1 cellular context compared by ENCODE assay signal in the genomic region with DNA sequence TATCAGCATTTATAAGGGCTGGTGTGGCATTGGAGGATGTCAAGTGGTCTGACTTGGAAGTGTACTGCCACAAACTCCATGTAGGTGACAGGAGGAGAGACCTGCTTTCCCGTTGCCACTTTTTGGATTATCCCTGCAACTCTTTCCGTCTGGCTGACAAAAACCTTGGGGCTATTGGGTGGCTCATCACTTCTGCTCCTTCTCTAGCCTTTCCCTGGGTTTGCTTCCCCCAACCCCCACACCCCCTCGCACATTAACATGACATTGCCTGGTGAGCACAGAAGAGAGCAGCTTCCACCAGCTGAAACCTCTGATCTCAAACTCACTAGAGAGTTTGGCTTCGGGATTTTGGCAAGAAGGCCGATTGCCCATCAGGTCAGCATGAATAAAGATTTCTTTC.
TF ChIP-seq lines count a peak whose summit lies in the region.

No MANE protein-coding gene starts in this region.

TF ChIP-seq in GM23338, 12 proteins besides CTCF, POLR2A, EP300 and RAD21 (continued from another document):
- TF ChIP-seq, protein P1, sequence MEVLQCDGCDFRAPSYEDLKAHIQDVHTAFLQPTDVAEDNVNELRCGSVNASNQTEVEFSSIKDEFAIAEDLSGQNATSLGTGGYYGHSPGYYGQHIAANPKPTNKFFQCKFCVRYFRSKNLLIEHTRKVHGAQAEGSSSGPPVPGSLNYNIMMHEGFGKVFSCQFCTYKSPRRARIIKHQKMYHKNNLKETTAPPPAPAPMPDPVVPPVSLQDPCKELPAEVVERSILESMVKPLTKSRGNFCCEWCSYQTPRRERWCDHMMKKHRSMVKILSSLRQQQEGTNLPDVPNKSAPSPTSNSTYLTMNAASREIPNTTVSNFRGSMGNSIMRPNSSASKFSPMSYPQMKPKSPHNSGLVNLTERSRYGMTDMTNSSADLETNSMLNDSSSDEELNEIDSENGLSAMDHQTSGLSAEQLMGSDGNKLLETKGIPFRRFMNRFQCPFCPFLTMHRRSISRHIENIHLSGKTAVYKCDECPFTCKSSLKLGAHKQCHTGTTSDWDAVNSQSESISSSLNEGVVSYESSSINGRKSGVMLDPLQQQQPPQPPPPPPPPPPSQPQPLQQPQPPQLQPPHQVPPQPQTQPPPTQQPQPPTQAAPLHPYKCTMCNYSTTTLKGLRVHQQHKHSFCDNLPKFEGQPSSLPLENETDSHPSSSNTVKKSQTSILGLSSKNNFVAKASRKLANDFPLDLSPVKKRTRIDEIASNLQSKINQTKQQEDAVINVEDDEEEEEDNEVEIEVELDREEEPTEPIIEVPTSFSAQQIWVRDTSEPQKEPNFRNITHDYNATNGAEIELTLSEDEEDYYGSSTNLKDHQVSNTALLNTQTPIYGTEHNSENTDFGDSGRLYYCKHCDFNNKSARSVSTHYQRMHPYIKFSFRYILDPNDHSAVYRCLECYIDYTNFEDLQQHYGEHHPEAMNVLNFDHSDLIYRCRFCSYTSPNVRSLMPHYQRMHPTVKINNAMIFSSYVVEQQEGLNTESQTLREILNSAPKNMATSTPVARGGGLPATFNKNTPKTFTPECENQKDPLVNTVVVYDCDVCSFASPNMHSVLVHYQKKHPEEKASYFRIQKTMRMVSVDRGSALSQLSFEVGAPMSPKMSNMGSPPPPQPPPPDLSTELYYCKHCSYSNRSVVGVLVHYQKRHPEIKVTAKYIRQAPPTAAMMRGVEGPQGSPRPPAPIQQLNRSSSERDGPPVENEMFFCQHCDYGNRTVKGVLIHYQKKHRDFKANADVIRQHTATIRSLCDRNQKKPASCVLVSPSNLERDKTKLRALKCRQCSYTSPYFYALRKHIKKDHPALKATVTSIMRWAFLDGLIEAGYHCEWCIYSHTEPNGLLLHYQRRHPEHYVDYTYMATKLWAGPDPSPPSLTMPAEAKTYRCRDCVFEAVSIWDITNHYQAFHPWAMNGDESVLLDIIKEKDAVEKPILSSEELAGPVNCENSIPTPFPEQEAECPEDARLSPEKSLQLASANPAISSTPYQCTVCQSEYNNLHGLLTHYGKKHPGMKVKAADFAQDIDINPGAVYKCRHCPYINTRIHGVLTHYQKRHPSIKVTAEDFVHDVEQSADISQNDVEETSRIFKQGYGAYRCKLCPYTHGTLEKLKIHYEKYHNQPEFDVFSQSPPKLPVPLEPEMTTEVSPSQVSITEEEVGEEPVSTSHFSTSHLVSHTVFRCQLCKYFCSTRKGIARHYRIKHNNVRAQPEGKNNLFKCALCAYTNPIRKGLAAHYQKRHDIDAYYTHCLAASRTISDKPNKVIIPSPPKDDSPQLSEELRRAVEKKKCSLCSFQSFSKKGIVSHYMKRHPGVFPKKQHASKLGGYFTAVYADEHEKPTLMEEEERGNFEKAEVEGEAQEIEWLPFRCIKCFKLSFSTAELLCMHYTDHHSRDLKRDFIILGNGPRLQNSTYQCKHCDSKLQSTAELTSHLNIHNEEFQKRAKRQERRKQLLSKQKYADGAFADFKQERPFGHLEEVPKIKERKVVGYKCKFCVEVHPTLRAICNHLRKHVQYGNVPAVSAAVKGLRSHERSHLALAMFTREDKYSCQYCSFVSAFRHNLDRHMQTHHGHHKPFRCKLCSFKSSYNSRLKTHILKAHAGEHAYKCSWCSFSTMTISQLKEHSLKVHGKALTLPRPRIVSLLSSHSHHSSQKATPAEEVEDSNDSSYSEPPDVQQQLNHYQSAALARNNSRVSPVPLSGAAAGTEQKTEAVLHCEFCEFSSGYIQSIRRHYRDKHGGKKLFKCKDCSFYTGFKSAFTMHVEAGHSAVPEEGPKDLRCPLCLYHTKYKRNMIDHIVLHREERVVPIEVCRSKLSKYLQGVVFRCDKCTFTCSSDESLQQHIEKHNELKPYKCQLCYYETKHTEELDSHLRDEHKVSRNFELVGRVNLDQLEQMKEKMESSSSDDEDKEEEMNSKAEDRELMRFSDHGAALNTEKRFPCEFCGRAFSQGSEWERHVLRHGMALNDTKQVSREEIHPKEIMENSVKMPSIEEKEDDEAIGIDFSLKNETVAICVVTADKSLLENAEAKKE (CRISPR knock-in tag; IDR thresholded peaks at IDR 0.05), result peak; percentile 89
- TF ChIP-seq NANOG (IDR thresholded peaks at IDR 0.05; ENCODE audit: borderline replicate concordance), result peak; percentile 40; the same call in 1 of the 2 replicates
TF ChIP-seq in GM23338: peak in this region for 2.
